1 cellular context compared by ENCODE assay signal in the genomic region with DNA sequence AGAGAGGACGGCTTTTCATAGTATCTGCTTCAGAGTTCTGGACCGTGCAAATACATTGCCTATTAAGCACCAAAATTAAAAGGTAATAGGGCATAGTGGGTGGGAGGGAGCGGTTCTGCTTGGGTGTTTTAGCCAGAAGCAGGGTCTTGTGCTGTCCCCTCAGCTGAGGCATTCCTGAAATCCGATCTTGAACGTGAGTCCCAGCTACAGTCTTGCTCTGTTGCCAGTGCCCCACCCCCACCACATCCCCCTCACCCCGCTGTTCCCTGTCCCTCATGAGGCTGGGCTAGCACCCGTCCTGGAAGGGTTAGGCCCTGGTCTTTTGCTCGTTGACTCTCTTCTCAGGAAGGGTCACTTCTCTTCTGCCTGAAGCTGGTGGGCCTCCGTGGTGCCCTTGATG.
TF ChIP-seq lines count a peak whose summit lies in the region.

No MANE protein-coding gene starts in this region.

TF ChIP-seq in WTC11, 78 proteins besides CTCF, POLR2A, EP300 and RAD21:
- no peak for TF ChIP-seq E2F4 (CRISPR knock-in tag; IDR thresholded peaks at IDR 0.05; ENCODE audit: borderline replicate concordance, low read depth)
- no peak for TF ChIP-seq PRDM15 (CRISPR knock-in tag; IDR thresholded peaks at IDR 0.05)
- TF ChIP-seq NR1H2 (CRISPR knock-in tag; IDR thresholded peaks at IDR 0.05): no peak
- TF ChIP-seq NR2C2 (CRISPR knock-in tag; IDR thresholded peaks at IDR 0.05): no peak
- TF ChIP-seq MYBL2 (CRISPR knock-in tag; IDR thresholded peaks at IDR 0.05): no peak
- no peak for TF ChIP-seq ZNF317 (CRISPR knock-in tag; IDR thresholded peaks at IDR 0.05; ENCODE audit: borderline replicate concordance, low read depth)
- TF ChIP-seq KAT7 (CRISPR knock-in tag; IDR thresholded peaks at IDR 0.05; ENCODE audit: borderline replicate concordance): no peak
- TF ChIP-seq, protein P1, sequence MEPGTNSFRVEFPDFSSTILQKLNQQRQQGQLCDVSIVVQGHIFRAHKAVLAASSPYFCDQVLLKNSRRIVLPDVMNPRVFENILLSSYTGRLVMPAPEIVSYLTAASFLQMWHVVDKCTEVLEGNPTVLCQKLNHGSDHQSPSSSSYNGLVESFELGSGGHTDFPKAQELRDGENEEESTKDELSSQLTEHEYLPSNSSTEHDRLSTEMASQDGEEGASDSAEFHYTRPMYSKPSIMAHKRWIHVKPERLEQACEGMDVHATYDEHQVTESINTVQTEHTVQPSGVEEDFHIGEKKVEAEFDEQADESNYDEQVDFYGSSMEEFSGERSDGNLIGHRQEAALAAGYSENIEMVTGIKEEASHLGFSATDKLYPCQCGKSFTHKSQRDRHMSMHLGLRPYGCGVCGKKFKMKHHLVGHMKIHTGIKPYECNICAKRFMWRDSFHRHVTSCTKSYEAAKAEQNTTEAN (CRISPR knock-in tag; IDR thresholded peaks at IDR 0.05): no peak
- no peak for TF ChIP-seq TEAD1 (CRISPR knock-in tag; IDR thresholded peaks at IDR 0.05)
- no peak for TF ChIP-seq PRRX2 (CRISPR knock-in tag; IDR thresholded peaks at IDR 0.05)
- TF ChIP-seq OVOL2 (CRISPR knock-in tag; IDR thresholded peaks at IDR 0.05; ENCODE audit: borderline replicate concordance): no peak
- no peak for TF ChIP-seq ESRRA (CRISPR knock-in tag; IDR thresholded peaks at IDR 0.05; ENCODE audit: borderline replicate concordance)
- TF ChIP-seq, protein P2, sequence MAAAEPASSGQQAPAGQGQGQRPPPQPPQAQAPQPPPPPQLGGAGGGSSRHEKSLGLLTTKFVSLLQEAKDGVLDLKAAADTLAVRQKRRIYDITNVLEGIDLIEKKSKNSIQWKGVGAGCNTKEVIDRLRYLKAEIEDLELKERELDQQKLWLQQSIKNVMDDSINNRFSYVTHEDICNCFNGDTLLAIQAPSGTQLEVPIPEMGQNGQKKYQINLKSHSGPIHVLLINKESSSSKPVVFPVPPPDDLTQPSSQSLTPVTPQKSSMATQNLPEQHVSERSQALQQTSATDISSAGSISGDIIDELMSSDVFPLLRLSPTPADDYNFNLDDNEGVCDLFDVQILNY (CRISPR knock-in tag; IDR thresholded peaks at IDR 0.05): no peak
- no peak for TF ChIP-seq GRHL2 (CRISPR knock-in tag; IDR thresholded peaks at IDR 0.05; ENCODE audit: insufficient replicate concordance, severe bottlenecking)
- TF ChIP-seq, protein P3, sequence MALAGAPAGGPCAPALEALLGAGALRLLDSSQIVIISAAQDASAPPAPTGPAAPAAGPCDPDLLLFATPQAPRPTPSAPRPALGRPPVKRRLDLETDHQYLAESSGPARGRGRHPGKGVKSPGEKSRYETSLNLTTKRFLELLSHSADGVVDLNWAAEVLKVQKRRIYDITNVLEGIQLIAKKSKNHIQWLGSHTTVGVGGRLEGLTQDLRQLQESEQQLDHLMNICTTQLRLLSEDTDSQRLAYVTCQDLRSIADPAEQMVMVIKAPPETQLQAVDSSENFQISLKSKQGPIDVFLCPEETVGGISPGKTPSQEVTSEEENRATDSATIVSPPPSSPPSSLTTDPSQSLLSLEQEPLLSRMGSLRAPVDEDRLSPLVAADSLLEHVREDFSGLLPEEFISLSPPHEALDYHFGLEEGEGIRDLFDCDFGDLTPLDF (CRISPR knock-in tag; IDR thresholded peaks at IDR 0.05): no peak
- TF ChIP-seq FOXK1 (CRISPR knock-in tag; IDR thresholded peaks at IDR 0.05): no peak
- no peak for TF ChIP-seq ZNF532 (CRISPR knock-in tag; IDR thresholded peaks at IDR 0.05; ENCODE audit: borderline replicate concordance)
- TF ChIP-seq SOX15 (CRISPR knock-in tag; IDR thresholded peaks at IDR 0.05): no peak
- TF ChIP-seq, protein P4, sequence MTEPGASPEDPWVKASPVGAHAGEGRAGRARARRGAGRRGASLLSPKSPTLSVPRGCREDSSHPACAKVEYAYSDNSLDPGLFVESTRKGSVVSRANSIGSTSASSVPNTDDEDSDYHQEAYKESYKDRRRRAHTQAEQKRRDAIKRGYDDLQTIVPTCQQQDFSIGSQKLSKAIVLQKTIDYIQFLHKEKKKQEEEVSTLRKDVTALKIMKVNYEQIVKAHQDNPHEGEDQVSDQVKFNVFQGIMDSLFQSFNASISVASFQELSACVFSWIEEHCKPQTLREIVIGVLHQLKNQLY (CRISPR knock-in tag; IDR thresholded peaks at IDR 0.05): no peak
